In genomic region chr14:79530555-79530954, GRCh38 we compare ENCODE assay signal across 34 cellular contexts.
"Had no signal": no experiment of that assay in that cellular context is flagged by ENCODE, and none has a peak within 500 bp of the region (broad histone marks: within the 10 kb centered on the region; RNA-seq: fewer than 3 reads in every experiment).

No MANE protein-coding gene starts in this region.

- H3K27ac Mint-ChIP-seq: activated CD4-positive, alpha-beta memory T cell treated with anti-CD3 and anti-CD28 coated beads for 36 hours; activated CD4-positive, alpha-beta T cell treated with anti-CD3 and anti-CD28 coated beads for 36 hours; activated CD4-positive, alpha-beta T cell treated with anti-CD3 and anti-CD28 coated beads, Interleukin-2, amount 10 ng/mL, durations not matched to agents 24 days and 14 days; activated CD8-positive, alpha-beta memory T cell treated with anti-CD3 and anti-CD28 coated beads, Interleukin-2, amount 10 ng/mL, durations not matched to agents 7 days and 5 days; activated CD8-positive, alpha-beta T cell treated with anti-CD3 and anti-CD28 coated beads, Interleukin-2, amount 10 ng/mL, durations not matched to agents 7 days and 5 days; activated naive CD4-positive, alpha-beta T cell treated with anti-CD3 and anti-CD28 coated beads for 36 hours; activated naive CD4-positive, alpha-beta T cell treated with anti-CD3 and anti-CD28 coated beads, Interleukin-2, amount 50 U/mL, for 24 hours; activated naive CD8-positive, alpha-beta T cell treated with anti-CD3 and anti-CD28 coated beads for 36 hours; activated naive CD8-positive, alpha-beta T cell treated with anti-CD3 and anti-CD28 coated beads, Interleukin-2, amount 50 U/mL, for 24 hours; activated T-helper 1 cell treated with anti-CD3 and anti-CD28 coated beads, Interleukin-12 subunit alpha, Interleukin-12 subunit beta, Interleukin-2, Interleukin-4 antibody, amounts not matched to agents 30 ng/mL and 10 ng/mL and 1 ng/mL, durations not matched to agents 14 hours and 24 hours and 36 hours; activated T-helper 2 cell treated with anti-CD3 and anti-CD28 coated beads, Interferon-gamma antibody, Interleukin-2, Interleukin-4, amounts not matched to agents 10 μg/mL and 5 μg/mL and 100 μg/mL, durations not matched to agents 14 hours and 24 hours and 36 hours; effector memory CD8-positive, alpha-beta T cell; T-helper 2 cell treated with Interferon-gamma antibody and Interleukin-4, amounts not matched to agents 5 μg/mL and 100 μg/mL, for 36 hours had no signal

- H3K4me3 ChIP-seq: adrenal gland, body of pancreas, esophagus muscularis mucosa, gastrocnemius medialis, heart left ventricle had no signal

- H3K27ac ChIP-seq: adrenal gland, body of pancreas, esophagus muscularis mucosa, foreskin keratinocyte, gastrocnemius medialis, heart left ventricle had no signal

- H3K27me3 Mint-ChIP-seq: activated CD4-positive, alpha-beta memory T cell treated with anti-CD3 and anti-CD28 coated beads for 36 hours; activated CD4-positive, alpha-beta T cell treated with anti-CD3 and anti-CD28 coated beads for 36 hours; activated CD4-positive, alpha-beta T cell treated with anti-CD3 and anti-CD28 coated beads, Interleukin-2, amount 10 ng/mL, durations not matched to agents 24 days and 14 days; activated CD8-positive, alpha-beta memory T cell treated with anti-CD3 and anti-CD28 coated beads, Interleukin-2, amount 10 ng/mL, durations not matched to agents 7 days and 5 days; activated naive CD4-positive, alpha-beta T cell treated with anti-CD3 and anti-CD28 coated beads, Interleukin-2, amount 50 U/mL, for 24 hours; activated naive CD8-positive, alpha-beta T cell treated with anti-CD3 and anti-CD28 coated beads for 36 hours; activated naive CD8-positive, alpha-beta T cell treated with anti-CD3 and anti-CD28 coated beads, Interleukin-2, amount 50 U/mL, for 24 hours; effector memory CD8-positive, alpha-beta T cell had no signal

- H3K36me3 ChIP-seq: adrenal gland, esophagus muscularis mucosa, gastrocnemius medialis, heart left ventricle had no signal

- H3K36me3 Mint-ChIP-seq: activated CD4-positive, alpha-beta memory T cell treated with anti-CD3 and anti-CD28 coated beads for 36 hours; activated CD8-positive, alpha-beta memory T cell treated with anti-CD3 and anti-CD28 coated beads, Interleukin-2, amount 10 ng/mL, durations not matched to agents 7 days and 5 days; activated naive CD4-positive, alpha-beta T cell treated with anti-CD3 and anti-CD28 coated beads, Interleukin-2, amount 50 U/mL, for 24 hours; activated naive CD8-positive, alpha-beta T cell treated with anti-CD3 and anti-CD28 coated beads for 36 hours had no signal

- DNase-seq: activated CD4-positive, alpha-beta memory T cell treated with anti-CD3 and anti-CD28 coated beads for 36 hours; activated CD4-positive, alpha-beta T cell treated with anti-CD3 and anti-CD28 coated beads for 36 hours; activated CD4-positive, alpha-beta T cell treated with anti-CD3 and anti-CD28 coated beads, Interleukin-2, amount 10 ng/mL, durations not matched to agents 24 days and 14 days; activated CD4-positive, CD25-positive, alpha-beta regulatory T cell; activated CD4-positive, CD25-positive, alpha-beta regulatory T cell treated with anti-CD3 and anti-CD28 coated beads, Interleukin-2, amount 50 U/mL, for 72 hours; activated CD8-positive, alpha-beta memory T cell treated with anti-CD3 and anti-CD28 coated beads, Interleukin-2, amount 10 ng/mL, durations not matched to agents 7 days and 5 days; activated CD8-positive, alpha-beta memory T cell treated with anti-CD3 and anti-CD28 coated beads, Interleukin-2, amount 50 U/mL, for 4 hours; activated CD8-positive, alpha-beta T cell treated with anti-CD3 and anti-CD28 coated beads, Interleukin-2, amount 10 ng/mL, durations not matched to agents 7 days and 5 days; activated effector memory CD4-positive, alpha-beta T cell treated with anti-CD3 and anti-CD28 coated beads, Interleukin-2, amount 50 U/mL, for 16 hours; activated naive CD4-positive, alpha-beta T cell treated with anti-CD3 and anti-CD28 coated beads for 36 hours; activated naive CD8-positive, alpha-beta T cell treated with anti-CD3 and anti-CD28 coated beads for 36 hours; activated naive CD8-positive, alpha-beta T cell treated with anti-CD3 and anti-CD28 coated beads, Interleukin-2, amount 50 U/mL, for 24 hours; activated T-cell treated with anti-CD3 and anti-CD28 coated beads, Interleukin-2, amount 50 U/mL, for 1 hour; activated T-cell treated with anti-CD3 and anti-CD28 coated beads, Interleukin-2, amount 50 U/mL, for 48 hours; adrenal gland; amygdala; aorta; body of pancreas; caudate nucleus; cortex of kidney; dermis blood vessel endothelial cell; effector CD4-positive, alpha-beta T cell; effector memory CD8-positive, alpha-beta T cell; foreskin keratinocyte; gastrocnemius medialis; glutamatergic neuron; heart left ventricle; T1000 had no signal

- H3K9me3 Mint-ChIP-seq: activated naive CD4-positive, alpha-beta T cell treated with anti-CD3 and anti-CD28 coated beads, Interleukin-2, amount 50 U/mL, for 24 hours; activated naive CD8-positive, alpha-beta T cell treated with anti-CD3 and anti-CD28 coated beads for 36 hours; activated naive CD8-positive, alpha-beta T cell treated with anti-CD3 and anti-CD28 coated beads, Interleukin-2, amount 50 U/mL, for 24 hours; activated T-helper 1 cell treated with anti-CD3 and anti-CD28 coated beads, Interleukin-12 subunit alpha, Interleukin-12 subunit beta, Interleukin-2, Interleukin-4 antibody, amounts not matched to agents 30 ng/mL and 10 ng/mL and 1 ng/mL, durations not matched to agents 14 hours and 24 hours and 36 hours had no signal

- H3K9me3 ChIP-seq: adrenal gland, body of pancreas, esophagus muscularis mucosa, gastrocnemius medialis, heart left ventricle had no signal

- ATAC-seq: activated CD4-positive, alpha-beta T cell treated with anti-CD3 and anti-CD28 coated beads for 36 hours; activated CD8-positive, alpha-beta memory T cell treated with anti-CD3 and anti-CD28 coated beads, Interleukin-2, amount 10 ng/mL, durations not matched to agents 7 days and 5 days; activated CD8-positive, alpha-beta T cell treated with anti-CD3 and anti-CD28 coated beads, Interleukin-2, amount 10 ng/mL, durations not matched to agents 7 days and 5 days; activated naive CD8-positive, alpha-beta T cell treated with anti-CD3 and anti-CD28 coated beads, Interleukin-2, amount 50 U/mL, for 24 hours; body of pancreas; effector memory CD8-positive, alpha-beta T cell; foreskin keratinocyte; gastrocnemius medialis; heart left ventricle had no signal

- H3K4me3 Mint-ChIP-seq: activated CD4-positive, alpha-beta memory T cell treated with anti-CD3 and anti-CD28 coated beads for 36 hours; activated CD4-positive, alpha-beta T cell treated with anti-CD3 and anti-CD28 coated beads for 36 hours; activated CD4-positive, alpha-beta T cell treated with anti-CD3 and anti-CD28 coated beads, Interleukin-2, amount 10 ng/mL, durations not matched to agents 24 days and 14 days; activated CD8-positive, alpha-beta memory T cell treated with anti-CD3 and anti-CD28 coated beads, Interleukin-2, amount 10 ng/mL, durations not matched to agents 7 days and 5 days; activated CD8-positive, alpha-beta T cell treated with anti-CD3 and anti-CD28 coated beads, Interleukin-2, amount 10 ng/mL, durations not matched to agents 7 days and 5 days; activated naive CD4-positive, alpha-beta T cell treated with anti-CD3 and anti-CD28 coated beads for 36 hours; activated naive CD4-positive, alpha-beta T cell treated with anti-CD3 and anti-CD28 coated beads, Interleukin-2, amount 50 U/mL, for 24 hours; activated naive CD8-positive, alpha-beta T cell treated with anti-CD3 and anti-CD28 coated beads for 36 hours; activated naive CD8-positive, alpha-beta T cell treated with anti-CD3 and anti-CD28 coated beads, Interleukin-2, amount 50 U/mL, for 24 hours; activated T-helper 1 cell treated with anti-CD3 and anti-CD28 coated beads, Interleukin-12 subunit alpha, Interleukin-12 subunit beta, Interleukin-2, Interleukin-4 antibody, amounts not matched to agents 30 ng/mL and 10 ng/mL and 1 ng/mL, durations not matched to agents 14 hours and 24 hours and 36 hours; effector memory CD8-positive, alpha-beta T cell; T-helper 2 cell treated with Interferon-gamma antibody and Interleukin-4, amounts not matched to agents 5 μg/mL and 100 μg/mL, for 36 hours had no signal

- FAIRE-seq: colon had no signal

- H3K27me3 ChIP-seq: adrenal gland, body of pancreas, esophagus muscularis mucosa, foreskin keratinocyte, gastrocnemius medialis, heart left ventricle had no signal

- H3K4me1 ChIP-seq: adrenal gland, foreskin keratinocyte, gastrocnemius medialis, heart left ventricle had no signal

- H3K4me1 Mint-ChIP-seq: activated CD4-positive, alpha-beta T cell treated with anti-CD3 and anti-CD28 coated beads for 36 hours; activated CD4-positive, alpha-beta T cell treated with anti-CD3 and anti-CD28 coated beads, Interleukin-2, amount 10 ng/mL, durations not matched to agents 24 days and 14 days; activated CD8-positive, alpha-beta memory T cell treated with anti-CD3 and anti-CD28 coated beads, Interleukin-2, amount 10 ng/mL, durations not matched to agents 7 days and 5 days; activated naive CD4-positive, alpha-beta T cell treated with anti-CD3 and anti-CD28 coated beads, Interleukin-2, amount 50 U/mL, for 24 hours; activated naive CD8-positive, alpha-beta T cell treated with anti-CD3 and anti-CD28 coated beads for 36 hours; activated naive CD8-positive, alpha-beta T cell treated with anti-CD3 and anti-CD28 coated beads, Interleukin-2, amount 50 U/mL, for 24 hours had no signal
